ENCODE assay signal across 8 cellular contexts in the genomic region with DNA sequence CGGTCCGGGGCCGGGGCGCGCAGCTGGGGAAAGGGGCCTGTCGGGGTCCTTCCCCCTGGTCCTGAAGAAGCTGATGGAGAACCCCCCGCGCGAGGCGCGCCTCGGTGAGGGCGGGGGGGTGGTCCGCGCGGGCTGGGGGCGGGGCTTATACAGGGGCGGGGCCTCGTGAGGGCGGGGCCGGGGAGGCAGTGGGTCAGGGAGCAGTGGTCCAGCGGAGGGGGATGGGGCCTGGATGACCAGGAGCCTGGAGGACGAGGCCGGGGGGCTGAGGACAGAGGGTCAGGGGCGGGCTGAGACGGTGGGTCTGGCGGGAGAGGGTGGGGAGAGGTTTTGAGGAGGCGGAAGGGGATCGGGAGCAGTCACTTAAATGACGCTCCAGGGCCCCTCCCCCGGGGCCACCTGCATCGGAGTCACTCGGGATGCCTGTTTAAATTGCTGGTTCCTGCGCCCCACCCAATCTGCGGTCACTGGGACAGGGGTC. TPM values are rescaled to one million over a fixed set of nuclear protein-coding genes. Genes with fewer than 3 reads are reported as not detected.
DNase-seq lines count a peak whose midpoint lies in the region; ATAC-seq, FAIRE-seq and TF ChIP-seq lines count a peak whose summit lies in the region.

No MANE protein-coding gene starts in this region.

- TF ChIP-seq CTCF in pancreas (IDR thresholded peaks at IDR 0.05): no peak
- no peak for TF ChIP-seq CTCF in upper lobe of left lung (IDR thresholded peaks at IDR 0.05)

- peak; percentile 25 for ATAC-seq in HG02973 (IDR thresholded peaks at IDR 0.05; ENCODE audit: unreplicated experiment)
- peak; percentile 29 to 62 (median 53) for ATAC-seq in pancreas
- ATAC-seq in upper lobe of left lung (ENCODE audit: low FRiP score in 2 of 2): peak; percentile 57 to 76

- H3K4me3 ChIP-seq in pancreas (peak overlapping the region; percentile 78 to 84 (median 79)), upper lobe of left lung (peak overlapping the region; percentile 59 to 97 (median 94))

- 1% methylated on average over 22 to 35 of the region's 35 CpGs for WGBS in pancreas, 2 donors
- WGBS in upper lobe of left lung, 2 donors: 1 to 4% methylated on average over 13 to 18 of the region's 35 CpGs

- H3K9me3 ChIP-seq in pancreas (no peaks in the 10 kb centered on the region), upper lobe of left lung (no peaks in the 10 kb centered on the region)

- peak overlapping the region; percentile 96 to 100 (median 98) for H3K27ac ChIP-seq in pancreas
- peak overlapping the region; percentile 95 to 98 (median 96) for H3K27ac ChIP-seq in upper lobe of left lung

- H3K4me3 Mint-ChIP-seq in activated naive CD4-positive, alpha-beta T cell treated with anti-CD3 and anti-CD28 coated beads, Interleukin-2, amount 50 U/mL, for 24 hours: peak overlapping the region; percentile 86

- no peaks in the 10 kb centered on the region for H3K9me3 Mint-ChIP-seq in activated naive CD4-positive, alpha-beta T cell treated with anti-CD3 and anti-CD28 coated beads, Interleukin-2, amount 50 U/mL, for 24 hours

- intact Hi-C loops in head of caudate nucleus (cut with DNase I) (no loop called here), pancreas (cut with DNase I) (no loop called here)

- peaks cover 0 to 2% (median 0%) of the 10 kb centered on the region in 3 donors for H3K36me3 ChIP-seq in pancreas
- H3K36me3 ChIP-seq in upper lobe of left lung: peaks cover 0 to 2% (median under 1%) of the 10 kb centered on the region in 4 donors

- DNase-seq in SIG-M5 treated with dmso at 0.1 percent for 504 hours (lab: John Stamatoyannopoulos, UW; ENCODE audit: unreplicated experiment) (peak; percentile 32), SIG-M5 (lab: John Stamatoyannopoulos, UW) (no peak), RPMI7951 (ENCODE audit: low read depth) (peak; percentile 42), head of caudate nucleus (peak; percentile 37 to 87 (median 70)), pancreas (peak in 4 of 6 donors; percentile 71 to 85 (median 81)), upper lobe of left lung (peak in 1 of 2 donors; percentile 62)

- H3K4me1 ChIP-seq in pancreas (peaks cover 6 to 17% (median 12%) of the 10 kb centered on the region in 3 donors), upper lobe of left lung (peaks cover 11 to 30% (median 23%) of the 10 kb centered on the region in 4 donors)

- TF ChIP-seq EP300 in upper lobe of left lung (IDR thresholded peaks at IDR 0.05): no peak

- FAIRE-seq in pancreas (lab: Jason Lieb, UNC): no peak

- no peak for TF ChIP-seq POLR2A in upper lobe of left lung (IDR thresholded peaks at IDR 0.05)

- H3K36me3 Mint-ChIP-seq in activated naive CD4-positive, alpha-beta T cell treated with anti-CD3 and anti-CD28 coated beads, Interleukin-2, amount 50 U/mL, for 24 hours: no peaks in the 10 kb centered on the region

- H3K27me3 Mint-ChIP-seq in activated naive CD4-positive, alpha-beta T cell treated with anti-CD3 and anti-CD28 coated beads, Interleukin-2, amount 50 U/mL, for 24 hours: no peaks in the 10 kb centered on the region

- H3K27ac Mint-ChIP-seq in activated naive CD4-positive, alpha-beta T cell treated with anti-CD3 and anti-CD28 coated beads, Interleukin-2, amount 50 U/mL, for 24 hours: peak overlapping the region; percentile 59

- peaks cover 23% of the 10 kb centered on the region for H3K4me1 Mint-ChIP-seq in activated naive CD4-positive, alpha-beta T cell treated with anti-CD3 and anti-CD28 coated beads, Interleukin-2, amount 50 U/mL, for 24 hours

- H3K27me3 ChIP-seq in pancreas (no peaks in the 10 kb centered on the region), upper lobe of left lung (no peaks in the 10 kb centered on the region)

RNA-seq across cellular contexts. Expression of gene TEF, which starts 0.4 kb away (rescaled TPM):
- total RNA-seq in RPMI7951 (2014; rRNA removed; shearing (Covaris generic)): 8.8 and 13.0 TPM in 2 replicates
- total RNA-seq in pancreas: 10 to 100 TPM in 5 of 6 donors, 1 to 10 TPM in 1; 8.3 to 19.6 (median 17.6) TPM
- 10 to 100 TPM in 1 of 2 donors, 1 to 10 TPM in 1; 8.8 to 18.7 TPM for polyA plus RNA-seq in pancreas
- total RNA-seq in upper lobe of left lung: 10 to 100 TPM; 12.6 to 41.8 (median 19.4) TPM
